ENCODE assay signal across 1 cellular context in the genomic region with DNA sequence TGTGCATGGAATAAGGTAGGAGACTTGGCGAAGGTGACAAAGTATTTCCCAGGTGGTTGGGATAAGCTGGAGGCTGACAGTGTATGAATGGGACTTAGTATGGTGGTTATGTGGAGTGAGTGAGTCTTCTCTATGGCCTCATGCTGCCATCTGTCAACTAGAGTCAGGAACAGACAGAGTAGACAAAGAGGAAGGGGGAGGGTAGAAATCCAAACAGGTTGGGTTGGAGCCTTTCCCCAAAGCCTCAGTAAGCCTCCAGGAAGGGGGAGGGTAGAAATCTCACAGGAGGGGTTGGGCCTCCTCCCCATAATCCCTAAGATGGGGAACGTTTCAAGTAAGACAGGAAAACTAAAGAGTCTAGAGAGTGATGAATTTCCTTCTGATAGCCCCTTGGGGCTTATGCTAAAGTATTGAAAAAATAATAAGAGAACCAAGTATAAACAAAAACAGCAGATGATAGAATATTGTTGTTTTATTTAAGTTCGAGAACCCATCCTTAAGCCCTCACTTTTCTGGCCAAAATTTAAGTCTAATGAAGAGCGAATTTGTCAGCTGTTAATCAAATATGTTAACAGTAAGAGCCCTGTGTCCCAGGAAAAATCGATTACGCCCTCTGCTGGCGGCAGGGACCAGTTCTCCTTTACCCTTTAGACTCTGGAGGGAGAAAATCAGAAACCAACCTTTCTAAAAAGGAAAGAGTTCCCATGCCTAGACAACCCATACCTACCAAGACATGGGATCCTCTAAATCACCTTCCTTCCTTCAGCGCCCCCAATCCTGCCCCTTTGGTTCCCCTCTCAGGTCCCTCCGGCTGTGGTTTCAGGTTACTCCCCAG.
TF ChIP-seq lines count a peak whose summit lies in the region.

No MANE protein-coding gene starts in this region.

TF ChIP-seq in GM12878, 131 proteins besides CTCF, POLR2A, EP300 and RAD21 (continued from another document):
- TF ChIP-seq, protein P1, sequence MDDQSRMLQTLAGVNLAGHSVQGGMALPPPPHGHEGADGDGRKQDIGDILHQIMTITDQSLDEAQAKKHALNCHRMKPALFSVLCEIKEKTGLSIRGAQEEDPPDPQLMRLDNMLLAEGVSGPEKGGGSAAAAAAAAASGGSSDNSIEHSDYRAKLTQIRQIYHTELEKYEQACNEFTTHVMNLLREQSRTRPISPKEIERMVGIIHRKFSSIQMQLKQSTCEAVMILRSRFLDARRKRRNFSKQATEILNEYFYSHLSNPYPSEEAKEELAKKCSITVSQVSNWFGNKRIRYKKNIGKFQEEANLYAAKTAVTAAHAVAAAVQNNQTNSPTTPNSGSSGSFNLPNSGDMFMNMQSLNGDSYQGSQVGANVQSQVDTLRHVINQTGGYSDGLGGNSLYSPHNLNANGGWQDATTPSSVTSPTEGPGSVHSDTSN (IDR thresholded peaks at IDR 0.05; ENCODE audit: insufficient replicate concordance, low read depth, low read length) = no peak
- TF ChIP-seq STAT3 (IDR thresholded peaks at IDR 0.05; ENCODE audit: low read depth, low read length) (no peak), TBL1XR1 (IDR thresholded peaks at IDR 0.05; ENCODE audit: low read depth, low read length) (no peak)
TF ChIP-seq in GM12878: peak in this region for 6.
